ENCODE assay signal across 22 cellular contexts in genomic region chrX:38939067-38939466, GRCh38.
DNase-seq lines count a peak whose midpoint lies in the region; ATAC-seq and TF ChIP-seq lines count a peak whose summit lies in the region.
"Had no signal": no experiment of that assay in that cellular context is flagged by ENCODE, and none has a peak within 500 bp of the region (broad histone marks: within the 10 kb centered on the region; RNA-seq: fewer than 3 reads in every experiment).

No MANE protein-coding gene starts in this region.

- H3K36me3 ChIP-seq in left ventricle myocardium inferior (no peaks in the 10 kb centered on the region), left lung (no peaks in the 10 kb centered on the region), uterus (no peaks in the 10 kb centered on the region)
- H3K36me3 ChIP-seq: lower lobe of right lung, Peyer's patch had no signal

- no peaks in the 10 kb centered on the region for H3K4me1 Mint-ChIP-seq in WTC11
- H3K4me1 Mint-ChIP-seq: activated CD4-positive, alpha-beta T cell treated with anti-CD3 and anti-CD28 coated beads, Interleukin-2, amount 10 ng/mL, durations not matched to agents 24 days and 14 days; H9; naive B cell; stimulated activated memory B cell treated with anti-CD40 and anti-IgM and Interleukin-4, amounts not matched to agents 10 μg/mL and 1 μg/mL and 100 μg/mL, for 72 hours had no signal

- no peaks in the 10 kb centered on the region; the same call in 1 of the 2 replicates for H3K27me3 Mint-ChIP-seq in WTC11 (ENCODE audit: low read depth)
- H3K27me3 Mint-ChIP-seq: activated CD4-positive, alpha-beta T cell treated with anti-CD3 and anti-CD28 coated beads, Interleukin-2, amount 10 ng/mL, durations not matched to agents 24 days and 14 days; naive B cell; stimulated activated memory B cell treated with anti-CD40 and anti-IgM and Interleukin-4, amounts not matched to agents 10 μg/mL and 1 μg/mL and 100 μg/mL, for 72 hours had no signal

- peaks cover 3% of the 10 kb centered on the region; the same call in 1 of the 2 replicates for H3K36me3 Mint-ChIP-seq in WTC11
- H3K36me3 Mint-ChIP-seq: stimulated activated memory B cell treated with anti-CD40 and anti-IgM and Interleukin-4, amounts not matched to agents 10 μg/mL and 1 μg/mL and 100 μg/mL, for 72 hours had no signal

- H3K4me1 ChIP-seq in left ventricle myocardium inferior (peaks cover 5% of the 10 kb centered on the region), left lung (no peaks in the 10 kb centered on the region), uterus (no peaks in the 10 kb centered on the region)
- H3K4me1 ChIP-seq: lower lobe of right lung, Peyer's patch had no signal

- DNase-seq in Right ventricle myocardium inferior (ENCODE audit: missing footprints) (no peak), left ventricle myocardium inferior (no peak), choroid plexus epithelial cell (ENCODE audit: low read depth) (peak; percentile 13), left lung (no peak), uterus (peak; percentile 22 to 29), WTC11 (ENCODE audit: low spot score) (no peak)
- no peak for DNase-seq in effector CD8-positive, alpha-beta T cell (lab: John Stamatoyannopoulos, UW)
- DNase-seq: activated CD4-positive, alpha-beta T cell treated with anti-CD3 and anti-CD28 coated beads, Interleukin-2, amount 10 ng/mL, durations not matched to agents 24 days and 14 days; activated naive CD4-positive, alpha-beta T cell treated with anti-CD3 and anti-CD28 coated beads for 36 hours; activated T-cell treated with anti-CD3 and anti-CD28 coated beads for 4 hours; DMS79; H9; Karpas-422; lower lobe of right lung; naive B cell; NCI-H1105 treated with DMSO at 0.1 percent for 48 hours; Peyer's patch; posterior cingulate gyrus; trophoblast cell had no signal

- H3K4me3 Mint-ChIP-seq in WTC11, result no peak overlapping the region
- H3K4me3 Mint-ChIP-seq: activated CD4-positive, alpha-beta T cell treated with anti-CD3 and anti-CD28 coated beads, Interleukin-2, amount 10 ng/mL, durations not matched to agents 24 days and 14 days; activated naive CD4-positive, alpha-beta T cell treated with anti-CD3 and anti-CD28 coated beads for 36 hours; H9; naive B cell; stimulated activated memory B cell treated with anti-CD40 and anti-IgM and Interleukin-4, amounts not matched to agents 10 μg/mL and 1 μg/mL and 100 μg/mL, for 72 hours had no signal

- H3K27ac ChIP-seq in left ventricle myocardium inferior (replicated peaks), result no peak overlapping the region
- no peak overlapping the region for H3K27ac ChIP-seq in left lung
- no peak overlapping the region for H3K27ac ChIP-seq in uterus
- H3K27ac ChIP-seq: lower lobe of right lung, Peyer's patch had no signal

- H3K27ac Mint-ChIP-seq in WTC11, result no peak overlapping the region
- H3K27ac Mint-ChIP-seq: activated CD4-positive, alpha-beta T cell treated with anti-CD3 and anti-CD28 coated beads, Interleukin-2, amount 10 ng/mL, durations not matched to agents 24 days and 14 days; activated naive CD4-positive, alpha-beta T cell treated with anti-CD3 and anti-CD28 coated beads for 36 hours; H9; naive B cell; stimulated activated memory B cell treated with anti-CD40 and anti-IgM and Interleukin-4, amounts not matched to agents 10 μg/mL and 1 μg/mL and 100 μg/mL, for 72 hours had no signal

- TF ChIP-seq POLR2A in uterus (IDR thresholded peaks at IDR 0.05), result no peak

- ATAC-seq in Right ventricle myocardium inferior (peak; percentile 81), left lung (peak; percentile 36), WTC11 (no peak), HG03460 (IDR thresholded peaks at IDR 0.05; ENCODE audit: unreplicated experiment) (no peak)
- ATAC-seq: SK-N-SH treated with all-trans-retinoic acid at 6 μM for 48 hours; stimulated activated memory B cell treated with anti-CD40 and anti-IgM and Interleukin-4, amounts not matched to agents 10 μg/mL and 1 μg/mL and 100 μg/mL, for 72 hours had no signal

- H3K4me3 ChIP-seq in left ventricle myocardium inferior (no peak overlapping the region), choroid plexus epithelial cell (ENCODE audit: low read depth, low read length) (no peak overlapping the region), left lung (no peak overlapping the region), uterus (no peak overlapping the region)
- H3K4me3 ChIP-seq: lower lobe of right lung, Peyer's patch had no signal

- CTCF ChIA-PET in WTC11 (lab: Charles Lee), result no interaction called here

- peaks cover 10% of the 10 kb centered on the region for H3K9me3 Mint-ChIP-seq in WTC11
- H3K9me3 Mint-ChIP-seq: activated CD4-positive, alpha-beta T cell treated with anti-CD3 and anti-CD28 coated beads, Interleukin-2, amount 10 ng/mL, durations not matched to agents 24 days and 14 days; stimulated activated memory B cell treated with anti-CD40 and anti-IgM and Interleukin-4, amounts not matched to agents 10 μg/mL and 1 μg/mL and 100 μg/mL, for 72 hours had no signal

- TF ChIP-seq CTCF in left ventricle myocardium inferior (IDR thresholded peaks at IDR 0.05; ENCODE audit: borderline replicate concordance) (no peak), choroid plexus epithelial cell (conservative IDR thresholded peaks at IDR 0.05; ENCODE audit: low read depth, low read length) (no peak), left lung (IDR thresholded peaks at IDR 0.05) (no peak), uterus (IDR thresholded peaks at IDR 0.05) (no peak), WTC11 (IDR thresholded peaks at IDR 0.05) (no peak)

- peaks cover 14% of the 10 kb centered on the region for H3K9me3 ChIP-seq in left ventricle myocardium inferior (replicated peaks)
- H3K9me3 ChIP-seq in left lung, result no peaks in the 10 kb centered on the region
- no peaks in the 10 kb centered on the region for H3K9me3 ChIP-seq in uterus
- H3K9me3 ChIP-seq: lower lobe of right lung, Peyer's patch had no signal

- no peaks in the 10 kb centered on the region for H3K27me3 ChIP-seq in left ventricle myocardium inferior (ENCODE audit: low read depth)
- no peaks in the 10 kb centered on the region for H3K27me3 ChIP-seq in left lung
- no peaks in the 10 kb centered on the region for H3K27me3 ChIP-seq in uterus
- H3K27me3 ChIP-seq: Peyer's patch had no signal

- POLR2A ChIA-PET in WTC11 (lab: Charles Lee), result no interaction called here

- intact Hi-C loops in Right ventricle myocardium inferior (cut with DNase I), result no loop called here
- intact Hi-C loops in left ventricle myocardium inferior (cut with micrococcal nuclease), result no loop called here
- intact Hi-C loops in left lung (cut with DNase I), result no loop called here
- intact Hi-C loops in uterus (cut with DNase I; ENCODE audit: low total_unique reads), result no loop called here

TF ChIP-seq in WTC11, 78 proteins besides CTCF, POLR2A, EP300 and RAD21 (continues in another document):
- no peak for TF ChIP-seq ZNF671 (CRISPR knock-in tag; IDR thresholded peaks at IDR 0.05)
- TF ChIP-seq JAZF1 (CRISPR knock-in tag; IDR thresholded peaks at IDR 0.05), result no peak
- TF ChIP-seq NFYB (CRISPR knock-in tag; conservative IDR thresholded peaks at IDR 0.05; ENCODE audit: low read depth), result no peak
- no peak for TF ChIP-seq ZMAT4 (CRISPR knock-in tag; IDR thresholded peaks at IDR 0.05)
- TF ChIP-seq NR3C1 (CRISPR knock-in tag; conservative IDR thresholded peaks at IDR 0.05; ENCODE audit: low read depth), result no peak
- no peak for TF ChIP-seq ZNF281 (CRISPR knock-in tag; IDR thresholded peaks at IDR 0.05)
- TF ChIP-seq ERG (CRISPR knock-in tag; IDR thresholded peaks at IDR 0.05), result no peak
- no peak for TF ChIP-seq TEAD1 (CRISPR knock-in tag; IDR thresholded peaks at IDR 0.05)
- TF ChIP-seq HMGA2 (CRISPR knock-in tag; IDR thresholded peaks at IDR 0.05), result no peak
- no peak for TF ChIP-seq ELF4 (CRISPR knock-in tag; IDR thresholded peaks at IDR 0.05; ENCODE audit: low read depth)
- TF ChIP-seq PRRX2 (CRISPR knock-in tag; IDR thresholded peaks at IDR 0.05), result no peak

Comparison
In these comparisons a context has a peak if more than half of its experiments do, and no peak if none do; other contexts are left out.
1. ATAC-seq: peak in Right ventricle myocardium inferior (single experiment) and left lung (single experiment); none in WTC11 (single experiment) and HG03460 (single experiment).
2. DNase-seq: peak in choroid plexus epithelial cell (single experiment) and uterus (2 of 2); none in Right ventricle myocardium inferior (single experiment), left ventricle myocardium inferior (single experiment), left lung (0 of 2), WTC11 (single experiment) and effector CD8-positive, alpha-beta T cell (single experiment).